In genomic region chr22:35023692-35024363, GRCh38 we compare ENCODE assay signal across 8 cellular contexts. TPM values are rescaled to one million over a fixed set of nuclear protein-coding genes. Genes with fewer than 3 reads are reported as not detected.
DNase-seq lines count a peak whose midpoint lies in the region; ATAC-seq and TF ChIP-seq lines count a peak whose summit lies in the region.

No MANE protein-coding gene starts in this region.

- peaks cover 4 to 26% (median 4%) of the 10 kb centered on the region in 3 donors for H3K27me3 Mint-ChIP-seq in CD14-positive monocyte (ENCODE audit: low read depth in 3 of 3)
- H3K27me3 Mint-ChIP-seq in activated naive CD4-positive, alpha-beta T cell treated with anti-CD3 and anti-CD28 coated beads for 36 hours (ENCODE audit: low read depth): peaks cover 37% of the 10 kb centered on the region

- CTCF ChIA-PET in HEK293 (lab: Yijun Ruan, JAX): interaction anchor here (0.6 to 2.1 kb wide), 28 partner anchors 9 to 970 kb away, joined by 3 to 11 read pairs (median 4); no protein-coding TSS in a partner anchor
- CTCF ChIA-PET in activated naive CD4-positive, alpha-beta T cell treated with anti-CD3 and anti-CD28 coated beads for 36 hours (lab: Charles Lee): interaction anchor here (0.5 to 1.4 kb wide), 8 partner anchors 9 to 1337 kb away, joined by 3 to 5 read pairs (median 3); no protein-coding TSS in a partner anchor

- H3K27me3 ChIP-seq in left ventricle myocardium inferior (ENCODE audit: low read depth): peaks cover 75% of the 10 kb centered on the region
- peaks cover 0 to 6% (median 0%) of the 10 kb centered on the region in 3 donors for H3K27me3 ChIP-seq in psoas muscle (ENCODE audit: insufficient read depth in 3 of 3, low read length in 2 of 3)

- intact Hi-C loops in CD14-positive monocyte (cut with micrococcal nuclease): loop anchor here in 1 of 2 donors (5.0 kb wide), 1 partner anchor 1722 kb away; no protein-coding TSS in a partner anchor
- intact Hi-C loops in activated naive CD4-positive, alpha-beta T cell treated with anti-CD3 and anti-CD28 coated beads for 36 hours (cut with micrococcal nuclease): loop anchor here (5.0 kb wide), 1 partner anchor 1102 kb away; the partner anchor contains the start of gene LARGE1
- intact Hi-C loops in left ventricle myocardium inferior (cut with micrococcal nuclease): no loop called here
- intact Hi-C loops in psoas muscle (cut with DNase I): loop anchor here in 1 of 2 donors (10.0 kb wide), 2 partner anchors 609 to 1719 kb away; no protein-coding TSS in a partner anchor

- no peaks in the 10 kb centered on the region for H3K9me3 ChIP-seq in HEK293 (ENCODE audit: control insufficient read depth, insufficient read depth, low read depth, low read length)
- peaks cover 4% of the 10 kb centered on the region for H3K9me3 ChIP-seq in left ventricle myocardium inferior (replicated peaks)
- H3K9me3 ChIP-seq in psoas muscle: no peaks in the 10 kb centered on the region

- TF ChIP-seq CTCF in CD14-positive monocyte (IDR thresholded peaks at IDR 0.05) (peak; percentile 92), HEK293 (tag by site-specific recombination; IDR thresholded peaks at IDR 0.05) (peak; percentile 60), left ventricle myocardium inferior (IDR thresholded peaks at IDR 0.05; ENCODE audit: borderline replicate concordance) (peak; percentile 90), psoas muscle (IDR thresholded peaks at IDR 0.05) (peak; percentile 65)

- WGBS in psoas muscle, 3 donors: 19 to 22% (median 21%) methylated on average over 25 of the region's 25 CpGs

- POLR2A ChIA-PET in HEK293 (lab: Yijun Ruan, JAX): no interaction called here

- peaks cover 0 to 4% (median 0%) of the 10 kb centered on the region in 7 donors for H3K9me3 Mint-ChIP-seq in CD14-positive monocyte
- H3K9me3 Mint-ChIP-seq in activated naive CD4-positive, alpha-beta T cell treated with anti-CD3 and anti-CD28 coated beads for 36 hours: no peaks in the 10 kb centered on the region

- no peak overlapping the region for H3K4me3 ChIP-seq in HEK293 (ENCODE audit: low read depth, low read length)
- no peak overlapping the region for H3K4me3 ChIP-seq in left ventricle myocardium inferior
- no peak overlapping the region for H3K4me3 ChIP-seq in psoas muscle

- H3K27ac Mint-ChIP-seq in CD14-positive monocyte: peak overlapping the region in 1 of 7 donors; percentile 35
- H3K27ac Mint-ChIP-seq in activated naive CD4-positive, alpha-beta T cell treated with anti-CD3 and anti-CD28 coated beads for 36 hours: no peak overlapping the region

- H3K36me3 ChIP-seq in HEK293 (ENCODE audit: control insufficient read depth in 2 of 2, insufficient read depth in 1 of 2, low read length in 2 of 2) (no peaks in the 10 kb centered on the region), left ventricle myocardium inferior (no peaks in the 10 kb centered on the region), psoas muscle (ENCODE audit: insufficient read depth in 1 of 2, low read depth in 1 of 2) (no peaks in the 10 kb centered on the region)

- ATAC-seq in psoas muscle (no peak), HG02763 (IDR thresholded peaks at IDR 0.05; ENCODE audit: unreplicated experiment) (no peak)

- H3K4me1 ChIP-seq in HEK293 (ENCODE audit: control insufficient read depth, insufficient read depth, low read length): no peaks in the 10 kb centered on the region
- H3K4me1 ChIP-seq in left ventricle myocardium inferior: peaks cover 5% of the 10 kb centered on the region
- no peaks in the 10 kb centered on the region for H3K4me1 ChIP-seq in psoas muscle

- H3K27ac ChIP-seq in HEK293 (ENCODE audit: extremely low read depth, low read depth, low read length) (no peak overlapping the region), left ventricle myocardium inferior (replicated peaks) (no peak overlapping the region), psoas muscle (no peak overlapping the region)

- DNase-seq in CD14-positive monocyte (ENCODE audit: low spot score): no peak
- peak; percentile 42 for DNase-seq in RPMI7951 (ENCODE audit: low read depth)
- peak; percentile 78 for DNase-seq in activated naive CD4-positive, alpha-beta T cell treated with anti-CD3 and anti-CD28 coated beads for 36 hours
- peak; percentile 57 for DNase-seq in left ventricle myocardium inferior
- DNase-seq in psoas muscle: peak; percentile 41 to 66
- DNase-seq in GOT3 (lab: John Stamatoyannopoulos, UW): no peak

- peak overlapping the region in 1 of 2 donors; percentile 43 for H3K4me3 Mint-ChIP-seq in CD14-positive monocyte
- H3K4me3 Mint-ChIP-seq in activated naive CD4-positive, alpha-beta T cell treated with anti-CD3 and anti-CD28 coated beads for 36 hours: no peak overlapping the region

- no peaks in the 10 kb centered on the region for H3K36me3 Mint-ChIP-seq in CD14-positive monocyte
- no peaks in the 10 kb centered on the region for H3K36me3 Mint-ChIP-seq in activated naive CD4-positive, alpha-beta T cell treated with anti-CD3 and anti-CD28 coated beads for 36 hours (ENCODE audit: low read depth)

- H3K4me1 Mint-ChIP-seq in CD14-positive monocyte: peaks cover 3% of the 10 kb centered on the region
- H3K4me1 Mint-ChIP-seq in activated naive CD4-positive, alpha-beta T cell treated with anti-CD3 and anti-CD28 coated beads for 36 hours (ENCODE audit: low read depth): peaks cover 2% of the 10 kb centered on the region

TF ChIP-seq in HEK293, 187 proteins besides CTCF, POLR2A, EP300 and RAD21:
- 0 out of 2 replicates have a peak, but pooled peaks have one; percentile 69 for TF ChIP-seq ZNF2 (tag by site-specific recombination; IDR thresholded peaks at IDR 0.05)
- TF ChIP-seq SP7 (tag by site-specific recombination; IDR thresholded peaks at IDR 0.05): no peak
- no peak for TF ChIP-seq ZNF426 (tag by site-specific recombination; IDR thresholded peaks at IDR 0.05)
- TF ChIP-seq RBAK (tag by site-specific recombination; IDR thresholded peaks at IDR 0.05): no peak
- TF ChIP-seq ZNF354C (tag by site-specific recombination; IDR thresholded peaks at IDR 0.05; ENCODE audit: borderline replicate concordance, low read depth): no peak
- no peak for TF ChIP-seq ZNF513 (tag by site-specific recombination; IDR thresholded peaks at IDR 0.05)
- TF ChIP-seq PRDM2 (tag by site-specific recombination; IDR thresholded peaks at IDR 0.05; ENCODE audit: borderline replicate concordance): no peak
- TF ChIP-seq ZNF654 (tag by site-specific recombination; IDR thresholded peaks at IDR 0.05; ENCODE audit: low read depth): peak; percentile 64
- TF ChIP-seq YY2 (tag by site-specific recombination; IDR thresholded peaks at IDR 0.05): no peak

RNA-seq across cellular contexts. Expression of gene ISX, which starts 42.1 kb away (rescaled TPM):
- polyA plus RNA-seq in CD14-positive monocyte (not detected), psoas muscle (under 1 TPM in 1 of 3 donors, not detected in 2; 0.01 TPM)
- not detected in 2 replicates for total RNA-seq in RPMI7951 (2014; rRNA removed; shearing (Covaris generic))
- not detected for total RNA-seq in activated naive CD4-positive, alpha-beta T cell treated with anti-CD3 and anti-CD28 coated beads for 36 hours
- total RNA-seq in left ventricle myocardium inferior (not detected), psoas muscle (not detected)

Comparison
In these comparisons a context has a peak if more than half of its experiments do, and no peak if none do; other contexts are left out.
1. DNase-seq: peak in RPMI7951 (single experiment), activated naive CD4-positive, alpha-beta T cell treated with anti-CD3 and anti-CD28 coated beads for 36 hours (single experiment), left ventricle myocardium inferior (single experiment) and psoas muscle (2 of 2); none in CD14-positive monocyte (single experiment) and GOT3 (single experiment).
2. Peak in every context shown above with its lines, with median percentiles within 50 percentile points of each other: CTCF ChIP-seq.